In genomic region chr5:44001675-44002380, GRCh38 we compare ENCODE assay signal across 17 cellular contexts.
"Had no signal": no experiment of that assay in that cellular context is flagged by ENCODE, and none has a peak within 500 bp of the region (broad histone marks: within the 10 kb centered on the region; RNA-seq: fewer than 3 reads in every experiment).

No MANE protein-coding gene starts in this region.

- H3K9me3 ChIP-seq: esophagus squamous epithelium, gastroesophageal sphincter, neutrophil, prostate gland, thoracic aorta had no signal

- H3K27me3 ChIP-seq: esophagus squamous epithelium, gastroesophageal sphincter, neutrophil had no signal

- H3K27ac ChIP-seq: esophagus squamous epithelium, gastroesophageal sphincter, neutrophil, prostate gland, thoracic aorta had no signal

- H3K36me3 ChIP-seq: esophagus squamous epithelium, gastroesophageal sphincter, neutrophil, prostate gland, thoracic aorta had no signal

- H3K27ac Mint-ChIP-seq: activated naive CD8-positive, alpha-beta T cell treated with anti-CD3 and anti-CD28 coated beads for 36 hours; naive thymus-derived CD4-positive, alpha-beta T cell; stimulated activated naive CD8-positive, alpha-beta T cell treated with anti-CD3 and anti-CD28 coated beads, Interleukin-15, amount 100 ng/mL, for 72 hours; T-helper 2 cell treated with Interferon-gamma antibody and Interleukin-4, amounts not matched to agents 5 μg/mL and 100 μg/mL, for 36 hours had no signal

- H3K4me3 Mint-ChIP-seq: activated naive CD8-positive, alpha-beta T cell treated with anti-CD3 and anti-CD28 coated beads for 36 hours; naive thymus-derived CD4-positive, alpha-beta T cell; stimulated activated naive CD8-positive, alpha-beta T cell treated with anti-CD3 and anti-CD28 coated beads, Interleukin-15, amount 100 ng/mL, for 72 hours; T-helper 2 cell treated with Interferon-gamma antibody and Interleukin-4, amounts not matched to agents 5 μg/mL and 100 μg/mL, for 36 hours had no signal

- H3K36me3 Mint-ChIP-seq: activated naive CD8-positive, alpha-beta T cell treated with anti-CD3 and anti-CD28 coated beads for 36 hours; naive thymus-derived CD4-positive, alpha-beta T cell had no signal

- ATAC-seq: gastroesophageal sphincter; naive thymus-derived CD4-positive, alpha-beta T cell; sciatic nerve; stimulated activated naive CD8-positive, alpha-beta T cell treated with anti-CD3 and anti-CD28 coated beads, Interleukin-15, amount 100 ng/mL, for 72 hours had no signal

- DNase-seq: activated CD4-positive, alpha-beta T cell treated with anti-CD3 and anti-CD28 coated beads, Interleukin-2, amount 50 U/mL, for 4 hours; activated CD4-positive, CD25-positive, alpha-beta regulatory T cell treated with anti-CD3 and anti-CD28 coated beads, Interleukin-2, amount 50 U/mL, for 72 hours; activated gamma-delta T cell treated with Interleukin-2 at 50 U/mL for 16 hours; activated naive CD8-positive, alpha-beta T cell treated with anti-CD3 and anti-CD28 coated beads for 36 hours; activated T-cell treated with anti-CD3 and anti-CD28 coated beads, Interleukin-2, amount 50 U/mL, for 48 hours; anterior cingulate cortex; esophagus squamous epithelium; naive thymus-derived CD4-positive, alpha-beta T cell; stimulated activated naive CD8-positive, alpha-beta T cell treated with anti-CD3 and anti-CD28 coated beads, Interleukin-15, amount 100 ng/mL, for 72 hours; SW 1271 had no signal

- H3K27me3 Mint-ChIP-seq: activated naive CD8-positive, alpha-beta T cell treated with anti-CD3 and anti-CD28 coated beads for 36 hours; naive thymus-derived CD4-positive, alpha-beta T cell; stimulated activated naive CD8-positive, alpha-beta T cell treated with anti-CD3 and anti-CD28 coated beads, Interleukin-15, amount 100 ng/mL, for 72 hours had no signal

- H3K4me1 ChIP-seq: esophagus squamous epithelium, prostate gland had no signal

- H3K4me3 ChIP-seq: esophagus squamous epithelium, gastroesophageal sphincter, lung, prostate gland, thoracic aorta had no signal

- H3K4me1 Mint-ChIP-seq: activated naive CD8-positive, alpha-beta T cell treated with anti-CD3 and anti-CD28 coated beads for 36 hours; naive thymus-derived CD4-positive, alpha-beta T cell; stimulated activated naive CD8-positive, alpha-beta T cell treated with anti-CD3 and anti-CD28 coated beads, Interleukin-15, amount 100 ng/mL, for 72 hours had no signal
